In the genomic region with DNA sequence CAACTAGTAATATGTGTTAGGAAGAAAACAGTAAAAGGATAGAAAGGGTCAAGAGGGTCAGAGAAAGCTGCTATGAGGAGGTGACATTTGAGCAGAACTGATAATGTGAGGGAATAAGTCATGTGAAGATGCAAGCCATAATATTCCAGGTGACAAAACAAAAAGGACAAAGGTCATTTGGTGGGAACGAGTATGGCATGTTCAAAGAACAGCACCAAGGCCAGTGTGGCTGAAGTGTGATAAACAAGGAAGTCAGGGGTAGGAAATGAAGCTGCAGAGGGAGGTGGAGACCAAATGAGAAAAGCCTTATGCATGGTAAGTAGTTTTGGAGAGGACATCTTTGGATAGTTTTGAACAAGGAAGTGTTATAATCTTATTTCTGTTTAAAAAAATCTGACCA, we compare ENCODE assay signal across 1 cellular context.
TF ChIP-seq lines count a peak whose summit lies in the region.

No MANE protein-coding gene starts in this region.

TF ChIP-seq in HepG2, 621 proteins besides CTCF, POLR2A, EP300 and RAD21 (continued from another document):
- TF ChIP-seq, protein P1, sequence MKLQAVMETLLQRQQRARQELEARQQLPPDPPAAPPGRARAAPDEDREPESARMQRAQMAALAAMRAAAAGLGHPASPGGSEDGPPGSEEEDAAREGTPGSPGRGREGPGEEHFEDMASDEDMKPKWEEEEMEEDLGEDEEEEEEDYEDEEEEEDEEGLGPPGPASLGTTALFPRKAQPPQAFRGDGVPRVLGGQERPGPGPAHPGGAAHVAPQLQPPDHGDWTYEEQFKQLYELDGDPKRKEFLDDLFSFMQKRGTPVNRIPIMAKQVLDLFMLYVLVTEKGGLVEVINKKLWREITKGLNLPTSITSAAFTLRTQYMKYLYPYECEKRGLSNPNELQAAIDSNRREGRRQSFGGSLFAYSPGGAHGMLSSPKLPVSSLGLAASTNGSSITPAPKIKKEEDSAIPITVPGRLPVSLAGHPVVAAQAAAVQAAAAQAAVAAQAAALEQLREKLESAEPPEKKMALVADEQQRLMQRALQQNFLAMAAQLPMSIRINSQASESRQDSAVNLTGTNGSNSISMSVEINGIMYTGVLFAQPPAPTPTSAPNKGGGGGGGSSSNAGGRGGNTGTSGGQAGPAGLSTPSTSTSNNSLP (IDR thresholded peaks at IDR 0.05; ENCODE audit: low read depth, low read length), result peak; percentile 81
- TF ChIP-seq FOXA3 (CRISPR knock-in tag; IDR thresholded peaks at IDR 0.05) (peak; percentile 87), SOX13 (IDR thresholded peaks at IDR 0.05) (no peak), SOX13 (CRISPR knock-in tag; conservative IDR thresholded peaks at IDR 0.05 in 1 of 2, IDR thresholded peaks at IDR 0.05 in 1 of 2) (peak in 1 of 2 experiments; percentile 89; a peak in 2 of 4 replicates), ZNF788 (CRISPR knock-in tag; IDR thresholded peaks at IDR 0.05; ENCODE audit: borderline replicate concordance) (no peak), SPEN (CRISPR knock-in tag; IDR thresholded peaks at IDR 0.05; ENCODE audit: low read depth) (peak; percentile 95; the same call in 1 of the 2 replicates), ZZZ3 (CRISPR knock-in tag; IDR thresholded peaks at IDR 0.05; ENCODE audit: borderline replicate concordance) (peak; percentile 80; the same call in 1 of the 2 replicates), KAT8 (CRISPR knock-in tag; IDR thresholded peaks at IDR 0.05) (peak; percentile 72), RCOR2 (CRISPR knock-in tag; IDR thresholded peaks at IDR 0.05) (peak; percentile 69; the same call in 1 of the 2 replicates), NCOR1 (IDR thresholded peaks at IDR 0.05; ENCODE audit: borderline replicate concordance, low read length) (peak; percentile 81; the same call in 1 of the 2 replicates), ZNF792 (CRISPR knock-in tag; IDR thresholded peaks at IDR 0.05) (peak; percentile 59; the same call in 1 of the 2 replicates), MIER2 (CRISPR knock-in tag; IDR thresholded peaks at IDR 0.05) (0 out of 2 replicates have a peak, but pooled peaks have one; percentile 60), ZMYM3 (CRISPR knock-in tag; IDR thresholded peaks at IDR 0.05) (0 out of 2 replicates have a peak, but pooled peaks have one; percentile 27), ZNF614 (CRISPR knock-in tag; IDR thresholded peaks at IDR 0.05; ENCODE audit: borderline replicate concordance) (peak; percentile 68; the same call in 1 of the 2 replicates), BCL6 (CRISPR knock-in tag; IDR thresholded peaks at IDR 0.05) (peak; percentile 56), MED1 (CRISPR knock-in tag; IDR thresholded peaks at IDR 0.05) (peak; percentile 82), ZNF75D (CRISPR knock-in tag; IDR thresholded peaks at IDR 0.05; ENCODE audit: borderline replicate concordance) (no peak)
- TF ChIP-seq, protein P2, sequence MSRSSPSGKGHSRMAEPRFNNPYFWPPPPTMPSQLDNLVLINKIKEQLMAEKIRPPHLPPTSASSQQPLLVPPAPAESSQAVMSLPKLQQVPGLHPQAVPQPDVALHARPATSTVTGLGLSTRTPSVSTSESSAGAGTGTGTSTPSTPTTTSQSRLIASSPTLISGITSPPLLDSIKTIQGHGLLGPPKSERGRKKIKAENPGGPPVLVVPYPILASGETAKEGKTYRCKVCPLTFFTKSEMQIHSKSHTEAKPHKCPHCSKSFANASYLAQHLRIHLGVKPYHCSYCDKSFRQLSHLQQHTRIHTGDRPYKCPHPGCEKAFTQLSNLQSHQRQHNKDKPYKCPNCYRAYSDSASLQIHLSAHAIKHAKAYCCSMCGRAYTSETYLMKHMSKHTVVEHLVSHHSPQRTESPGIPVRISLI (CRISPR knock-in tag; IDR thresholded peaks at IDR 0.05; ENCODE audit: borderline replicate concordance), result peak; percentile 53; the same call in 1 of the 2 replicates
- TF ChIP-seq, protein P3, sequence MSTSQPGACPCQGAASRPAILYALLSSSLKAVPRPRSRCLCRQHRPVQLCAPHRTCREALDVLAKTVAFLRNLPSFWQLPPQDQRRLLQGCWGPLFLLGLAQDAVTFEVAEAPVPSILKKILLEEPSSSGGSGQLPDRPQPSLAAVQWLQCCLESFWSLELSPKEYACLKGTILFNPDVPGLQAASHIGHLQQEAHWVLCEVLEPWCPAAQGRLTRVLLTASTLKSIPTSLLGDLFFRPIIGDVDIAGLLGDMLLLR (CRISPR knock-in tag; IDR thresholded peaks at IDR 0.05), result no peak
- TF ChIP-seq, protein P4, sequence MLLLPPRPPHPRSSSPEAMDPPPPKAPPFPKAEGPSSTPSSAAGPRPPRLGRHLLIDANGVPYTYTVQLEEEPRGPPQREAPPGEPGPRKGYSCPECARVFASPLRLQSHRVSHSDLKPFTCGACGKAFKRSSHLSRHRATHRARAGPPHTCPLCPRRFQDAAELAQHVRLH (CRISPR knock-in tag; IDR thresholded peaks at IDR 0.05; ENCODE audit: borderline replicate concordance, low read depth), result 0 out of 2 replicates have a peak, but pooled peaks have one; percentile 48
- TF ChIP-seq, protein P5, sequence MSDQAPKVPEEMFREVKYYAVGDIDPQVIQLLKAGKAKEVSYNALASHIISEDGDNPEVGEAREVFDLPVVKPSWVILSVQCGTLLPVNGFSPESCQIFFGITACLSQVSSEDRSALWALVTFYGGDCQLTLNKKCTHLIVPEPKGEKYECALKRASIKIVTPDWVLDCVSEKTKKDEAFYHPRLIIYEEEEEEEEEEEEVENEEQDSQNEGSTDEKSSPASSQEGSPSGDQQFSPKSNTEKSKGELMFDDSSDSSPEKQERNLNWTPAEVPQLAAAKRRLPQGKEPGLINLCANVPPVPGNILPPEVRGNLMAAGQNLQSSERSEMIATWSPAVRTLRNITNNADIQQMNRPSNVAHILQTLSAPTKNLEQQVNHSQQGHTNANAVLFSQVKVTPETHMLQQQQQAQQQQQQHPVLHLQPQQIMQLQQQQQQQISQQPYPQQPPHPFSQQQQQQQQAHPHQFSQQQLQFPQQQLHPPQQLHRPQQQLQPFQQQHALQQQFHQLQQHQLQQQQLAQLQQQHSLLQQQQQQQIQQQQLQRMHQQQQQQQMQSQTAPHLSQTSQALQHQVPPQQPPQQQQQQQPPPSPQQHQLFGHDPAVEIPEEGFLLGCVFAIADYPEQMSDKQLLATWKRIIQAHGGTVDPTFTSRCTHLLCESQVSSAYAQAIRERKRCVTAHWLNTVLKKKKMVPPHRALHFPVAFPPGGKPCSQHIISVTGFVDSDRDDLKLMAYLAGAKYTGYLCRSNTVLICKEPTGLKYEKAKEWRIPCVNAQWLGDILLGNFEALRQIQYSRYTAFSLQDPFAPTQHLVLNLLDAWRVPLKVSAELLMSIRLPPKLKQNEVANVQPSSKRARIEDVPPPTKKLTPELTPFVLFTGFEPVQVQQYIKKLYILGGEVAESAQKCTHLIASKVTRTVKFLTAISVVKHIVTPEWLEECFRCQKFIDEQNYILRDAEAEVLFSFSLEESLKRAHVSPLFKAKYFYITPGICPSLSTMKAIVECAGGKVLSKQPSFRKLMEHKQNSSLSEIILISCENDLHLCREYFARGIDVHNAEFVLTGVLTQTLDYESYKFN (CRISPR knock-in tag; conservative IDR thresholded peaks at IDR 0.05), result peak; percentile 89
- TF ChIP-seq, protein P6, sequence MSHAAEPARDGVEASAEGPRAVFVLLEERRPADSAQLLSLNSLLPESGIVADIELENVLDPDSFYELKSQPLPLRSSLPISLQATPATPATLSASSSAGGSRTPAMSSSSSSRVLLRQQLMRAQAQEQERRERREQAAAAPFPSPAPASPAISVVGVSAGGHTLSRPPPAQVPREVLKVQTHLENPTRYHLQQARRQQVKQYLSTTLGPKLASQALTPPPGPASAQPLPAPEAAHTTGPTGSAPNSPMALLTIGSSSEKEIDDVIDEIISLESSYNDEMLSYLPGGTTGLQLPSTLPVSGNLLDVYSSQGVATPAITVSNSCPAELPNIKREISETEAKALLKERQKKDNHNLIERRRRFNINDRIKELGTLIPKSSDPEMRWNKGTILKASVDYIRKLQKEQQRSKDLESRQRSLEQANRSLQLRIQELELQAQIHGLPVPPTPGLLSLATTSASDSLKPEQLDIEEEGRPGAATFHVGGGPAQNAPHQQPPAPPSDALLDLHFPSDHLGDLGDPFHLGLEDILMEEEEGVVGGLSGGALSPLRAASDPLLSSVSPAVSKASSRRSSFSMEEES (CRISPR knock-in tag; IDR thresholded peaks at IDR 0.05), result peak; percentile 92
